15 cellular contexts compared by ENCODE assay signal in the genomic region with DNA sequence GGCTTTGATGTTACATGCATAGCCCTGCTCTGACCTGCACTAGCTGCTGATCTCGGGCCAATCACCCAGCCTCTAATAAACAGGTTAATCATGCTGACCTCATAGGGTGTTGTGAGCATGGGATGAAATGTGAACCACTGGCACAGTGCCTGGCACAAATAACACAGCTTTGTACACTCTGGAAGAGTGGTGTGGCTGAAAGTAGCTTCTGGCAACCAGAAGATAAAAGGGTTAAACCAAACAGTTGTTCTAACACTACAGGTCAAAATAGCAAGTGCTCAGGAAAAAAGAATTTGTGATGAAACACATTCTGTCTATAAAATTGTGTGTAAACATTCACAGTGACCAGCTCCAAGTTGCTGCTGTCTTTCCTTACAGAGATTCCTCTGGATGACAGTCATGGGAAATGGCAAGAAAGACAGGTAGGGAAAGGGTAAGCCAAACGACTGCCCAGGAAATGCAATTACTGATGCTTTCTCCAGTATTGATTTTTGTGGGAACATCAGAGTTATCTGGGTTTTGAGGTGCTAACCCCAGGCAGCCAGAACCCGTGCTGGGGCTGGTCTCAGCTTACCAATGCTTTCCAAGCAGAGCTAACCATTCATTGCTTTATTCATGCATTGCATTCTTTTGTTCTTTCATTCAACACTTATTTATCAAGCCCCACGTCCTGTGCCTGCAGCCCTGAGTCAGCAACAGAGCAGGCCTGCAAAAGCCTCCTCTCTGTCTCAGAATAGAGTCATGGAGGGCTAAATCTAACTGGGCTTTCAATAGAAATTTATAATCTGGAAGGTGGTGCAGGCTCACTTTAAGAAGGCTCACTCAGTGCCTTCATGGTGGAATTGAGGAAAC. TPM values are rescaled to one million over a fixed set of nuclear protein-coding genes. Genes with fewer than 3 reads are reported as not detected.
DNase-seq lines count a peak whose midpoint lies in the region; ATAC-seq and TF ChIP-seq lines count a peak whose summit lies in the region.
"Had no signal": no experiment of that assay in that cellular context is flagged by ENCODE, and none has a peak within 500 bp of the region (broad histone marks: within the 10 kb centered on the region; RNA-seq: fewer than 3 reads in every experiment).

No MANE protein-coding gene starts in this region.

- peaks cover 28% of the 10 kb centered on the region for H3K27me3 Mint-ChIP-seq in activated CD8-positive, alpha-beta memory T cell treated with anti-CD3 and anti-CD28 coated beads, Interleukin-2, amount 10 ng/mL, durations not matched to agents 7 days and 5 days

- H3K4me1 ChIP-seq in osteoblast (ENCODE audit: insufficient read depth, low read length), result peaks cover 29% of the 10 kb centered on the region

- no peaks in the 10 kb centered on the region for H3K36me3 Mint-ChIP-seq in activated CD8-positive, alpha-beta memory T cell treated with anti-CD3 and anti-CD28 coated beads, Interleukin-2, amount 10 ng/mL, durations not matched to agents 7 days and 5 days
- H3K36me3 Mint-ChIP-seq: activated naive CD4-positive, alpha-beta T cell treated with anti-CD3 and anti-CD28 coated beads, Interleukin-2, amount 50 U/mL, for 24 hours had no signal

- CTCF ChIA-PET in activated CD8-positive, alpha-beta memory T cell treated with anti-CD3 and anti-CD28 coated beads, Interleukin-2, amount 10 ng/mL, durations not matched to agents 7 days and 5 days (lab: Charles Lee), result interaction anchor here (1.2 to 1.6 kb wide), 2 partner anchors 15 to 39 kb away, joined by 3 to 6 read pairs; no protein-coding TSS in a partner anchor

- DNase-seq in H4 (ENCODE audit: low spot score) (peak; percentile 19), NCI-H460 (ENCODE audit: extremely low read depth, low read depth) (peak; percentile 56), epithelial cell of esophagus (ENCODE audit: low read depth) (peak; percentile 82), osteoblast (ENCODE audit: insufficient read length, low spot score, missing footprints) (peak; percentile 57), ecto neural progenitor cell (ENCODE audit: low spot score) (no peak)
- no peak for DNase-seq in NK-92 treated with Interleukin-12 subunit alpha and Interleukin-12 subunit beta, amount 100 ng/mL, for 24 hours (lab: John Stamatoyannopoulos, UW)
- no peak for DNase-seq in activated CD8-positive, alpha-beta memory T cell treated with anti-CD3 and anti-CD28 coated beads, Interleukin-2, amount 10 ng/mL, durations not matched to agents 7 days and 5 days
- DNase-seq: activated B cell treated with CpG ODN at 0.5 μM for 24 hours; DMS53; effector CD8-positive, alpha-beta T cell; KBM-7; Right ventricle myocardium superior had no signal

- H3K27ac Mint-ChIP-seq in activated CD8-positive, alpha-beta memory T cell treated with anti-CD3 and anti-CD28 coated beads, Interleukin-2, amount 10 ng/mL, durations not matched to agents 7 days and 5 days, result no peak overlapping the region
- H3K27ac Mint-ChIP-seq: activated B cell treated with CpG ODN at 0.5 μM for 24 hours; activated naive CD4-positive, alpha-beta T cell treated with anti-CD3 and anti-CD28 coated beads, Interleukin-2, amount 50 U/mL, for 24 hours had no signal

- no peak for ATAC-seq in HG02885 (IDR thresholded peaks at IDR 0.05; ENCODE audit: poor library complexity, unreplicated experiment)
- no peak for ATAC-seq in activated CD8-positive, alpha-beta memory T cell treated with anti-CD3 and anti-CD28 coated beads, Interleukin-2, amount 10 ng/mL, durations not matched to agents 7 days and 5 days

- no peaks in the 10 kb centered on the region for H3K36me3 ChIP-seq in osteoblast (ENCODE audit: insufficient read depth, low read length)
- H3K36me3 ChIP-seq: neutrophil had no signal

- H3K27me3 ChIP-seq in osteoblast (ENCODE audit: insufficient read depth, low read length), result no peaks in the 10 kb centered on the region

- H3K4me1 Mint-ChIP-seq in activated CD8-positive, alpha-beta memory T cell treated with anti-CD3 and anti-CD28 coated beads, Interleukin-2, amount 10 ng/mL, durations not matched to agents 7 days and 5 days, result peaks cover 23% of the 10 kb centered on the region

- TF ChIP-seq CTCF in epithelial cell of esophagus (IDR thresholded peaks at IDR 0.05; ENCODE audit: insufficient read depth, low read depth, low read length, missing control alignments) (no peak), osteoblast (IDR thresholded peaks at IDR 0.05; ENCODE audit: extremely low read depth, low read depth, low read length) (no peak)

- H4K20me1 ChIP-seq in osteoblast (ENCODE audit: insufficient read depth, low read length), result no peaks in the 10 kb centered on the region

- H2AFZ ChIP-seq in osteoblast (ENCODE audit: low read length), result peak overlapping the region; percentile 4

- peak overlapping the region; percentile 49 for H3K4me2 ChIP-seq in osteoblast (ENCODE audit: insufficient read depth, low read length)

- H3K9me3 ChIP-seq in osteoblast (ENCODE audit: low read depth, low read length), result no peaks in the 10 kb centered on the region
- H3K9me3 ChIP-seq: neutrophil had no signal

- peak overlapping the region; percentile 45 for H3K27ac ChIP-seq in osteoblast (ENCODE audit: low read depth, low read length)
- H3K27ac ChIP-seq: neutrophil had no signal

- no peak overlapping the region for H3K4me3 Mint-ChIP-seq in activated CD8-positive, alpha-beta memory T cell treated with anti-CD3 and anti-CD28 coated beads, Interleukin-2, amount 10 ng/mL, durations not matched to agents 7 days and 5 days
- H3K4me3 Mint-ChIP-seq: activated B cell treated with CpG ODN at 0.5 μM for 24 hours; activated naive CD4-positive, alpha-beta T cell treated with anti-CD3 and anti-CD28 coated beads, Interleukin-2, amount 50 U/mL, for 24 hours had no signal

- H3K79me2 ChIP-seq in osteoblast (ENCODE audit: insufficient read depth, low read length), result peaks cover 2% of the 10 kb centered on the region

- H3K4me3 ChIP-seq in epithelial cell of esophagus (ENCODE audit: low read length) (no peak overlapping the region), osteoblast (ENCODE audit: insufficient read depth, low read length) (peak overlapping the region; percentile 21)

- no peaks in the 10 kb centered on the region for H3K9me3 Mint-ChIP-seq in activated CD8-positive, alpha-beta memory T cell treated with anti-CD3 and anti-CD28 coated beads, Interleukin-2, amount 10 ng/mL, durations not matched to agents 7 days and 5 days (ENCODE audit: low read depth)
- H3K9me3 Mint-ChIP-seq: activated B cell treated with CpG ODN at 0.5 μM for 24 hours; activated naive CD4-positive, alpha-beta T cell treated with anti-CD3 and anti-CD28 coated beads, Interleukin-2, amount 50 U/mL, for 24 hours had no signal

RNA-seq across cellular contexts. Expression of gene CAPRIN2, which starts 38.1 kb away (rescaled TPM):
- 4.2 and 7.1 TPM in 2 replicates for total RNA-seq in H4 (2014; rRNA removed; shearing (Covaris generic))
- 11.4 and 14.9 TPM in 2 replicates for total RNA-seq in NCI-H460 (2014; rRNA removed; shearing (Covaris generic))
- polyA plus RNA-seq in NCI-H460 (2014; cell fraction: nucleus; rRNA removed), result 48.0 and 64.9 TPM in 2 replicates
- 32.9 and 42.7 TPM in 2 replicates for total RNA-seq in osteoblast
- 10 to 100 TPM; 10.0 to 16.2 TPM for total RNA-seq in activated CD8-positive, alpha-beta memory T cell treated with anti-CD3 and anti-CD28 coated beads, Interleukin-2, amount 10 ng/mL, durations not matched to agents 7 days and 5 days

Comparison
In these comparisons a context has a peak if more than half of its experiments do, and no peak if none do; other contexts are left out.
1. DNase-seq: peak in H4 (single experiment), NCI-H460 (single experiment), epithelial cell of esophagus (single experiment) and osteoblast (single experiment); none in NK-92 treated with Interleukin-12 subunit alpha and Interleukin-12 subunit beta, amount 100 ng/mL, for 24 hours (single experiment), ecto neural progenitor cell (single experiment) and activated CD8-positive, alpha-beta memory T cell treated with anti-CD3 and anti-CD28 coated beads, Interleukin-2, amount 10 ng/mL, durations not matched to agents 7 days and 5 days (single experiment).